8 cellular contexts compared by ENCODE assay signal in genomic region chr7:66628361-66629221, GRCh38. TPM values are rescaled to one million over a fixed set of nuclear protein-coding genes. Genes with fewer than 3 reads are reported as not detected.
DNase-seq lines count a peak whose midpoint lies in the region; ATAC-seq, FAIRE-seq and TF ChIP-seq lines count a peak whose summit lies in the region.

Gene KCTD7 (plus strand): TSS chr7:66628881. CDS start chr7:66629065, 184 bp downstream.

- 3% methylated on average over 19 of the region's 93 CpGs for WGBS in mammary epithelial cell (ENCODE audit: low coverage, missing lambda C conversion rate)
- 0 to 1% (median 0%) methylated on average over 61 to 93 of the region's 93 CpGs for WGBS in small intestine, 3 donors

- CTCF ChIA-PET in AG04450 (lab: Charles Lee): interaction anchor here (0.6 kb wide), 1 partner anchor 572 kb away, joined by 4 read pairs; no protein-coding TSS in a partner anchor
- CTCF ChIA-PET in mammary epithelial cell (lab: Charles Lee; ENCODE audit: low non-redundant PET): interaction anchor here (0.6 kb wide), 2 partner anchors 26 to 42 kb away, joined by 3 to 8 read pairs; no protein-coding TSS in a partner anchor

- peak within 1 kb of the TSS; percentile 83 for H3K9ac ChIP-seq in mammary epithelial cell (ENCODE audit: insufficient read depth, low read length)

- BruUV-seq in mammary epithelial cell (replicated peaks; lab: Mats Ljungman, UMichigan): no TSS peak

- H3K27ac ChIP-seq in AG04450 (ENCODE audit: low read depth, low read length) (peak within 1 kb of the TSS; percentile 95), WERI-Rb-1 (peak within 1 kb of the TSS; percentile 90), mammary epithelial cell (ENCODE audit: insufficient read depth, low read depth, low read length) (peak within 1 kb of the TSS; percentile 82), small intestine (ENCODE audit: low read depth in 1 of 2, low read length in 1 of 2) (peak within 1 kb of the TSS; percentile 96 to 98)

- H2AFZ ChIP-seq in mammary epithelial cell (ENCODE audit: low read depth, low read length): peak within 1 kb of the TSS; percentile 96

- in situ Hi-C loops in mammary epithelial cell (cut with MboI; ENCODE audit: low sequenced_read_pairs in 2 of 2): no loop called here

- peak; percentile 91 for ATAC-seq in GM18909 (IDR thresholded peaks at IDR 0.05; ENCODE audit: poor library complexity, unreplicated experiment)
- peak; percentile 87 for ATAC-seq in HG03159 (IDR thresholded peaks at IDR 0.05; ENCODE audit: unreplicated experiment)

- H3K4me3 ChIP-seq in AG04450 (ENCODE audit: low read depth, low read length): peak within 1 kb of the TSS; percentile 89
- H3K4me3 ChIP-seq in WERI-Rb-1 (ENCODE audit: low read depth, low read length): peak within 1 kb of the TSS; percentile 92
- peak within 1 kb of the TSS; percentile 72 to 85 (median 76) for H3K4me3 ChIP-seq in mammary epithelial cell (replicated peaks in 1 of 3; ENCODE audit: insufficient read depth in 1 of 3, low read depth in 2 of 3, low read length in 3 of 3)
- H3K4me3 ChIP-seq in small intestine (ENCODE audit: low read depth in 1 of 2, low read length in 2 of 2): peak within 1 kb of the TSS; percentile 70 to 71

- POLR2A ChIA-PET in AG04450 (lab: Yijun Ruan, JAX): interaction anchor here (0.6 to 1.5 kb wide), 6 partner anchors 9 to 514 kb away, joined by 3 to 17 read pairs (median 3); partner anchors contain the start of gene CRCP

- no peak for TF ChIP-seq CTCF in AG04450 (IDR thresholded peaks at IDR 0.05; ENCODE audit: low read depth, low read length)
- no peak for TF ChIP-seq CTCF in WERI-Rb-1 (IDR thresholded peaks at IDR 0.05; ENCODE audit: low read depth, low read length)
- TF ChIP-seq CTCF in mammary epithelial cell (conservative IDR thresholded peaks at IDR 0.05 in 1 of 2, IDR thresholded peaks at IDR 0.05 in 1 of 2; ENCODE audit: extremely low read depth in 1 of 2, insufficient read depth in 1 of 2, low read depth in 1 of 2, low read length in 2 of 2): no peak

- H3K36me3 ChIP-seq in WERI-Rb-1: peaks cover 3% of the 10 kb centered on the region; the same call in 1 of the 2 replicates
- peaks cover 2% of the 10 kb centered on the region for H3K36me3 ChIP-seq in mammary epithelial cell (ENCODE audit: insufficient read depth, low read length)
- peaks cover 0 to 3% of the 10 kb centered on the region in 2 donors for H3K36me3 ChIP-seq in small intestine (ENCODE audit: control insufficient read depth in 2 of 2, insufficient read depth in 2 of 2, low read length in 2 of 2)

- H3K4me1 ChIP-seq in mammary epithelial cell (ENCODE audit: insufficient read depth, low read length) (no peaks in the 10 kb centered on the region), small intestine (ENCODE audit: control insufficient read depth in 2 of 2, insufficient read depth in 1 of 2, low read depth in 1 of 2, low read length in 1 of 2) (no peaks in the 10 kb centered on the region)

- no peaks in the 10 kb centered on the region for H4K20me1 ChIP-seq in mammary epithelial cell (ENCODE audit: insufficient read depth, low read length)

- DNase-seq in AG04450 (ENCODE audit: low read depth, low spot score): peak; percentile 96
- peak; percentile 99 for DNase-seq in NCI-H2227 (lab: John Stamatoyannopoulos, UW; ENCODE audit: unreplicated experiment)
- DNase-seq in WERI-Rb-1: peak; percentile 98
- peak; percentile 99 for DNase-seq in mammary epithelial cell
- peak; percentile 99 for DNase-seq in iPS-NIHi11 (ENCODE audit: low spot score)
- DNase-seq in small intestine: peak; percentile 98

- peaks cover 3% of the 10 kb centered on the region for H3K79me2 ChIP-seq in mammary epithelial cell (ENCODE audit: insufficient read depth, low read length)

- H3K9me3 ChIP-seq in AG04450 (ENCODE audit: control insufficient read depth, insufficient read depth, low read length): no peaks in the 10 kb centered on the region
- no peaks in the 10 kb centered on the region for H3K9me3 ChIP-seq in WERI-Rb-1 (ENCODE audit: severe bottlenecking)
- H3K9me3 ChIP-seq in mammary epithelial cell (replicated peaks; ENCODE audit: insufficient read depth, low read length): no peaks in the 10 kb centered on the region
- H3K9me3 ChIP-seq in small intestine (ENCODE audit: control insufficient read depth, low read depth): no peaks in the 10 kb centered on the region

- peak within 1 kb of the TSS; percentile 67 for H3K4me2 ChIP-seq in mammary epithelial cell (ENCODE audit: insufficient read depth, low read depth, low read length)

- intact Hi-C loops in mammary epithelial cell (cut with micrococcal nuclease): loop anchor here (2.0 kb wide), 2 partner anchors 26 to 36 kb away; no protein-coding TSS in a partner anchor

- H3K27me3 ChIP-seq in AG04450 (ENCODE audit: control insufficient read depth, insufficient read depth, low read length) (no peaks in the 10 kb centered on the region), WERI-Rb-1 (ENCODE audit: insufficient read depth, low read depth, severe bottlenecking) (no peaks in the 10 kb centered on the region), mammary epithelial cell (ENCODE audit: insufficient read depth, low read length) (no peaks in the 10 kb centered on the region), small intestine (ENCODE audit: control insufficient read depth in 2 of 2, insufficient read depth in 2 of 2, low read length in 2 of 2) (no peaks in the 10 kb centered on the region)

- dilution Hi-C loops in mammary epithelial cell (cut with HindIII; ENCODE audit: low sequenced_read_pairs): no loop called here

- FAIRE-seq in small intestine (lab: Jason Lieb, UNC): no peak

RNA-seq across cellular contexts. Expression of gene KCTD7, which starts in this region (rescaled TPM):
- polyA plus RNA-seq in AG04450 (2011; rRNA removed) (14.7 and 14.8 TPM in 2 replicates), mammary epithelial cell (4.3 TPM), small intestine (1 to 10 TPM; 2.5 to 5.0 (median 2.7) TPM)
- 13.4 and 17.1 TPM in 2 replicates for polyA minus RNA-seq in AG04450 (2011; rRNA and poly(A)+ RNA removed)
- total RNA-seq in mammary epithelial cell: 1 to 10 TPM; 3.6 to 7.3 TPM
- 2.9 TPM for polyA minus RNA-seq in mammary epithelial cell

Comparison
In these comparisons a context has a peak if more than half of its experiments do, and no peak if none do; other contexts are left out.
1. Peak in every context shown above with its lines: DNase-seq, ATAC-seq, H3K4me3 ChIP-seq and H3K27ac ChIP-seq.